1 cellular context compared by ENCODE assay signal in the genomic region with DNA sequence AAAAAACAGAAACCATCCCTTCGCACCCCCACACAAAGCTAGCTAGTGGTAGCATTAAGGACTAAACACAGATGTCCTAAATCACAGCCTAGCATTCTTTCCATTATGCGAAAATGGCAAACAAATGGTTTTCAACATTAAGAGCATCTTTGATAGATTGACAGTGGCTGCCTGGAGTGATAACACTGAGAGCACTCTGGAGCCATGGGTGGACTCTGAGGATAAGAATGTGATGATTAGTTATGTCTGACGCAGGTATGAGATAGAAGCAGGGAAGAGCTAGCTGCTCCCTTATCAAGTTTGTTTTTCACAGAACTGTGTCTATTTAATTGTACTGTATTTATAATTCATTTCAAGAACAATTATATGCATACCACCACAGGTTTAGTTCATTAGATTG.
TF ChIP-seq lines count a peak whose summit lies in the region.

No MANE protein-coding gene starts in this region.

TF ChIP-seq in SK-N-SH, 30 proteins besides CTCF, POLR2A, EP300 and RAD21 (continued from another document):
- TF ChIP-seq, protein P1, sequence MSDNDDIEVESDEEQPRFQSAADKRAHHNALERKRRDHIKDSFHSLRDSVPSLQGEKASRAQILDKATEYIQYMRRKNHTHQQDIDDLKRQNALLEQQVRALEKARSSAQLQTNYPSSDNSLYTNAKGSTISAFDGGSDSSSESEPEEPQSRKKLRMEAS (IDR thresholded peaks at IDR 0.05; ENCODE audit: low read depth), result no peak
- TF ChIP-seq TEAD4 (IDR thresholded peaks at IDR 0.05; ENCODE audit: borderline replicate concordance, insufficient read depth) (no peak), NRF1 (IDR thresholded peaks at IDR 0.05; ENCODE audit: low read depth, low read length) (no peak), SIN3A (IDR thresholded peaks at IDR 0.05; ENCODE audit: borderline replicate concordance, low read depth, low read length) (no peak), EZH2phosphoT487 (IDR thresholded peaks at IDR 0.05; ENCODE audit: borderline replicate concordance, low read depth) (no peak), FOXJ3 (CRISPR knock-in tag; IDR thresholded peaks at IDR 0.05) (no peak), GATA2 (CRISPR knock-in tag; IDR thresholded peaks at IDR 0.05) (no peak)
- TF ChIP-seq, protein P2, sequence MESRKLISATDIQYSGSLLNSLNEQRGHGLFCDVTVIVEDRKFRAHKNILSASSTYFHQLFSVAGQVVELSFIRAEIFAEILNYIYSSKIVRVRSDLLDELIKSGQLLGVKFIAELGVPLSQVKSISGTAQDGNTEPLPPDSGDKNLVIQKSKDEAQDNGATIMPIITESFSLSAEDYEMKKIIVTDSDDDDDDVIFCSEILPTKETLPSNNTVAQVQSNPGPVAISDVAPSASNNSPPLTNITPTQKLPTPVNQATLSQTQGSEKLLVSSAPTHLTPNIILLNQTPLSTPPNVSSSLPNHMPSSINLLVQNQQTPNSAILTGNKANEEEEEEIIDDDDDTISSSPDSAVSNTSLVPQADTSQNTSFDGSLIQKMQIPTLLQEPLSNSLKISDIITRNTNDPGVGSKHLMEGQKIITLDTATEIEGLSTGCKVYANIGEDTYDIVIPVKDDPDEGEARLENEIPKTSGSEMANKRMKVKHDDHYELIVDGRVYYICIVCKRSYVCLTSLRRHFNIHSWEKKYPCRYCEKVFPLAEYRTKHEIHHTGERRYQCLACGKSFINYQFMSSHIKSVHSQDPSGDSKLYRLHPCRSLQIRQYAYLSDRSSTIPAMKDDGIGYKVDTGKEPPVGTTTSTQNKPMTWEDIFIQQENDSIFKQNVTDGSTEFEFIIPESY (IDR thresholded peaks at IDR 0.05; ENCODE audit: borderline replicate concordance, low read depth), result no peak
- TF ChIP-seq, protein P3, sequence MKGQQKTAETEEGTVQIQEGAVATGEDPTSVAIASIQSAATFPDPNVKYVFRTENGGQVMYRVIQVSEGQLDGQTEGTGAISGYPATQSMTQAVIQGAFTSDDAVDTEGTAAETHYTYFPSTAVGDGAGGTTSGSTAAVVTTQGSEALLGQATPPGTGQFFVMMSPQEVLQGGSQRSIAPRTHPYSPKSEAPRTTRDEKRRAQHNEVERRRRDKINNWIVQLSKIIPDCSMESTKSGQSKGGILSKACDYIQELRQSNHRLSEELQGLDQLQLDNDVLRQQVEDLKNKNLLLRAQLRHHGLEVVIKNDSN (IDR thresholded peaks at IDR 0.05; ENCODE audit: borderline replicate concordance, low read depth), result no peak
TF ChIP-seq in SK-N-SH: peak in this region for 0.
